In genomic region chr15:89760303-89761008, GRCh38 we compare ENCODE assay signal across 8 cellular contexts. TPM values are rescaled to one million over a fixed set of nuclear protein-coding genes. Genes with fewer than 3 reads are reported as not detected.
DNase-seq lines count a peak whose midpoint lies in the region; ATAC-seq and TF ChIP-seq lines count a peak whose summit lies in the region.

No MANE protein-coding gene starts in this region.

- peak; percentile 20 for DNase-seq in NCI-H2107 (lab: John Stamatoyannopoulos, UW)
- no peak for DNase-seq in NCI-H2107 treated with DMSO at 0.1 percent for 48 hours (lab: John Stamatoyannopoulos, UW; ENCODE audit: unreplicated experiment)
- DNase-seq in Peyer's patch: peak; percentile 60 to 92 (median 90)
- DNase-seq in activated T-helper 1 cell treated with anti-CD3 and anti-CD28 coated beads, Interleukin-2, amount 50 U/mL, for 16 hours (ENCODE audit: low read depth in 1 of 2, low spot score in 1 of 2): peak; percentile 50 to 52
- peak; percentile 73 for DNase-seq in fibroblast of villous mesenchyme (ENCODE audit: low read depth)
- peak; percentile 74 to 84 for DNase-seq in thyroid gland

- no peaks in the 10 kb centered on the region for H3K36me3 ChIP-seq in Peyer's patch
- no peaks in the 10 kb centered on the region for H3K36me3 ChIP-seq in neutrophil
- H3K36me3 ChIP-seq in thyroid gland: no peaks in the 10 kb centered on the region

- H3K27ac ChIP-seq in Peyer's patch (peak overlapping the region in 3 of 4 donors; percentile 32 to 78 (median 60)), neutrophil (no peak overlapping the region), thyroid gland (no peak overlapping the region)

- H3K4me3 ChIP-seq in Peyer's patch (no peak overlapping the region), fibroblast of villous mesenchyme (ENCODE audit: low read depth, low read length) (no peak overlapping the region), neutrophil (ENCODE audit: low read depth in 1 of 2, low read length in 1 of 2) (no peak overlapping the region), thyroid gland (replicated peaks in 1 of 3) (no peak overlapping the region)

- H3K27me3 ChIP-seq in Peyer's patch (no peaks in the 10 kb centered on the region), neutrophil (no peaks in the 10 kb centered on the region), thyroid gland (no peaks in the 10 kb centered on the region)

- H3K4me1 ChIP-seq in Peyer's patch: peaks cover 0 to 24% (median 3%) of the 10 kb centered on the region in 4 donors
- peaks cover 13% of the 10 kb centered on the region in 2 experiments for H3K4me1 ChIP-seq in neutrophil (ENCODE audit: control insufficient read depth in 1 of 2, insufficient read depth in 1 of 2, low read depth in 1 of 2, low read length in 1 of 2)
- peaks cover 0 to 2% of the 10 kb centered on the region in 2 donors for H3K4me1 ChIP-seq in thyroid gland

- TF ChIP-seq POLR2A in Peyer's patch (IDR thresholded peaks at IDR 0.05) (no peak), thyroid gland (IDR thresholded peaks at IDR 0.05) (no peak)

- intact Hi-C loops in thyroid gland (cut with DNase I): loop anchor here (5.0 to 10.0 kb wide), 2 partner anchors 117 to 324 kb away; no protein-coding TSS in a partner anchor

- peak; percentile 60 to 95 (median 92) for TF ChIP-seq CTCF in Peyer's patch (IDR thresholded peaks at IDR 0.05)
- peak; percentile 99 for TF ChIP-seq CTCF in fibroblast of villous mesenchyme (IDR thresholded peaks at IDR 0.05; ENCODE audit: insufficient read depth, low read depth, low read length)
- peak; percentile 94 for TF ChIP-seq CTCF in neutrophil (IDR thresholded peaks at IDR 0.05)
- peak; percentile 85 to 97 (median 90) for TF ChIP-seq CTCF in thyroid gland (IDR thresholded peaks at IDR 0.05)

- WGBS in thyroid gland, 2 donors: 38 to 42% methylated on average over 13 to 16 of the region's 16 CpGs

- ATAC-seq in HG03460 (IDR thresholded peaks at IDR 0.05; ENCODE audit: unreplicated experiment): peak; percentile 65

- H3K9me3 ChIP-seq in Peyer's patch: no peaks in the 10 kb centered on the region
- no peaks in the 10 kb centered on the region for H3K9me3 ChIP-seq in neutrophil
- no peaks in the 10 kb centered on the region for H3K9me3 ChIP-seq in thyroid gland

RNA-seq across cellular contexts. Expression of gene MESP1, which starts 9.4 kb away (rescaled TPM):
- total RNA-seq in Peyer's patch: 1 to 10 TPM in 2 of 4 donors, under 1 TPM in 1, not detected in 1; 0.95 to 6.6 (median 1.6) TPM
- under 0.01 TPM in 2 replicates for total RNA-seq in fibroblast of villous mesenchyme
- 1 to 10 TPM in 3 of 4 donors, not detected in 1; 1.9 to 2.6 (median 2.1) TPM for total RNA-seq in thyroid gland

RNA-seq across cellular contexts. Expression of gene MESP2, which starts 15.7 kb away (rescaled TPM):
- total RNA-seq in Peyer's patch: not detected
- 0.32 and 0.43 TPM in 2 replicates for total RNA-seq in fibroblast of villous mesenchyme
- total RNA-seq in thyroid gland: under 1 TPM in 2 of 4 donors, not detected in 2; 0.34 to 0.67 TPM

RNA-seq across cellular contexts. Expression of gene ANPEP, which starts 54.2 kb away (rescaled TPM):
- total RNA-seq in Peyer's patch (1,000 to 10,000 TPM in 3 of 4 donors, 100 to 1,000 TPM in 1; 295 to 7,069 (median 4,830) TPM), fibroblast of villous mesenchyme (52.5 and 54.0 TPM in 2 replicates), thyroid gland (10 to 100 TPM in 1 of 4 donors, 1 to 10 TPM in 3; 7.2 to 11.7 (median 9.4) TPM)

Comparison
In these comparisons a context has a peak if more than half of its experiments do, and no peak if none do; other contexts are left out.
1. H3K27ac ChIP-seq: peak in Peyer's patch (3 of 4); none in neutrophil (single experiment) and thyroid gland (0 of 3).
2. Peak in every context shown above with its lines, with median percentiles within 50 percentile points of each other: CTCF ChIP-seq.